ENCODE assay signal across 8 cellular contexts in genomic region chr15:97350813-97351212, GRCh38.
"Had no signal": no experiment of that assay in that cellular context is flagged by ENCODE, and none has a peak within 500 bp of the region (broad histone marks: within the 10 kb centered on the region; RNA-seq: fewer than 3 reads in every experiment).

No MANE protein-coding gene starts in this region.

- FAIRE-seq: H54, HepG2 had no signal

- H3K9me3 ChIP-seq: HAP-1 had no signal

- H3K36me3 ChIP-seq: HAP-1 had no signal

- DNase-seq: GOT3, HFFc6, KG1 had no signal

- H3K36me3 Mint-ChIP-seq: IgD-negative memory B cell had no signal

- H3K4me1 Mint-ChIP-seq: IgD-negative memory B cell had no signal

- H3K4me3 ChIP-seq: HAP-1 had no signal

- H3K27ac ChIP-seq: HL-60 had no signal

- H3K4me1 ChIP-seq: HAP-1 had no signal

- H3K4me3 Mint-ChIP-seq: HFFc6, IgD-negative memory B cell had no signal

- H3K27ac Mint-ChIP-seq: HFFc6, IgD-negative memory B cell had no signal

- H3K27me3 Mint-ChIP-seq: IgD-negative memory B cell had no signal
